ENCODE assay signal across 8 cellular contexts in the genomic region with DNA sequence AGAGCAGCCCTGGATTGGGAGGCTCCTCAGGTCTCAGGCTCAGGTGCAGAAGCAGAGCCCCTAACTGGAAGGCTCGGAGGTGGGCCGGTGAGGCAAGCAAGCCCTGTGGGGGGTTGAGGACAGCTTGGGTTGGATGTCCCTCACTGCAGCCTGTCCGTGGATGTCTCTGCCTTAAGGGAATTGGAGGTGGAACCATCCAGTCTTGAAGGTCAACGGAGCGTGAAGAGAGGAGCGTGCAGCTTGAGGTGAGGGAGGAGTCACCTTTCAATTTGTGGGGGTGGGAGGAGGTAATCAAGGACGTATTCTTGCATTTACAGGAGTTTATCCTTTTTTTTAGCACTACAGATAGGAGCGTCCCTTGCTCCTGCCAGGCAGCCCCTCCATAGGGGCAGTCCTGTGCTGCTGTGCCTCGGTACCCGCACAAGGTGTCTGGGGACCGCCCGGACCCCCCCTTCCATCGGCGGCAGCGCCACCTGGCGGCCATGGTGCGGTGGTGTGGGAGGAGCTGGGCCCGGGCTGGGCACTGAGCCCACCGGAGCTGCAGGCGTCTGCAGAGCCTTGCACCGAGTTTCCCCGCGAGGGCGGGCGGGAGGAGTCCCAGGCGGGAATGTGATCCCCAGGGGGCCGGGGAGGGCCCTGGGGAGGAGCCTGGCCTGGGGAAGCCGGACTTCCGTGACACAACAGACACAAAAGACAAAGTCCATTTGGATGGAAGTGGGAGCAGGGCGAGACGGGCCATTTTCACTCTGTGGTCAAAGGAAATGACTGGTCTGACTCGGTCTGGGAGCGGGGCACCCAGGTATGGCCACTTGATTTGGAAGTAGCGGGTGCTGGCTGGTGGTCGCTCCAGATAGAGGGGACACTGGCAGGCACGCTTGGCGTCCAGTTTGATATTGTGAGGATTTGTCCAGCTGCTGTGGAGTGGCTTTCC. TPM values are rescaled to one million over a fixed set of nuclear protein-coding genes. Genes with fewer than 3 reads are reported as not detected.
DNase-seq lines count a peak whose midpoint lies in the region; ATAC-seq and TF ChIP-seq lines count a peak whose summit lies in the region.

No MANE protein-coding gene starts in this region.

- peak overlapping the region; percentile 73 for H3K27ac Mint-ChIP-seq in central memory CD8-positive, alpha-beta T cell (ENCODE audit: low read depth)

- H3K36me3 ChIP-seq in kidney epithelial cell (ENCODE audit: control insufficient read depth, insufficient read depth, low read length): no peaks in the 10 kb centered on the region

- H3K27me3 Mint-ChIP-seq in central memory CD8-positive, alpha-beta T cell: peaks cover 71% of the 10 kb centered on the region

- peak overlapping the region; percentile 83 for H3K4me3 Mint-ChIP-seq in central memory CD8-positive, alpha-beta T cell

- peaks cover 11% of the 10 kb centered on the region for H3K36me3 Mint-ChIP-seq in central memory CD8-positive, alpha-beta T cell (ENCODE audit: insufficient read depth)

- peaks cover 32% of the 10 kb centered on the region for H3K4me1 Mint-ChIP-seq in central memory CD8-positive, alpha-beta T cell

- no peaks in the 10 kb centered on the region for H3K9me3 Mint-ChIP-seq in central memory CD8-positive, alpha-beta T cell

- H3K4me3 ChIP-seq in kidney epithelial cell (ENCODE audit: low read depth, low read length): peak overlapping the region; percentile 4

- TF ChIP-seq CTCF in kidney epithelial cell (IDR thresholded peaks at IDR 0.05; ENCODE audit: insufficient read depth, low read length, poor library complexity, severe bottlenecking): peak; percentile 94

- DNase-seq in C1 segment of cervical spinal cord (lab: John Stamatoyannopoulos, UW): peak in 13 of 14 donors; percentile 49 to 93 (median 82)
- peak; percentile 54 to 71 for DNase-seq in NCI-H1930 (lab: John Stamatoyannopoulos, UW)
- peak; percentile 80 for DNase-seq in activated CD4-positive, CD25-positive, alpha-beta regulatory T cell treated with anti-CD3 and anti-CD28 coated beads, Interleukin-2, amount 50 U/mL, for 72 hours
- peak; percentile 69 to 80 for DNase-seq in central memory CD8-positive, alpha-beta T cell (ENCODE audit: low spot score in 2 of 2)
- DNase-seq in kidney epithelial cell (ENCODE audit: low read depth): no peak
- DNase-seq in stimulated activated CD4-positive, alpha-beta T cell treated with anti-CD3 and anti-CD28 coated beads, Interleukin-15, amount 100 ng/mL, for 24 hours: peak; percentile 81

- ATAC-seq in GM21515 (IDR thresholded peaks at IDR 0.05; ENCODE audit: unreplicated experiment) (peak; percentile 61), GM21786 (IDR thresholded peaks at IDR 0.05; ENCODE audit: unreplicated experiment) (no peak)
- ATAC-seq in central memory CD8-positive, alpha-beta T cell (replicated peaks; ENCODE audit: extremely low read depth, poor library complexity, severe bottlenecking): peak; percentile 83

- H3K27me3 ChIP-seq in kidney epithelial cell (ENCODE audit: control insufficient read depth, insufficient read depth, low read length): peaks cover 37% of the 10 kb centered on the region

RNA-seq across cellular contexts. Expression of a gene that starts 0.9 kb away (rescaled TPM):
- 1.2 and 1.6 TPM in 2 replicates for total RNA-seq in kidney epithelial cell

RNA-seq across cellular contexts. Expression of a gene that starts 10.6 kb away (rescaled TPM):
- total RNA-seq in kidney epithelial cell: not detected in 2 replicates

RNA-seq across cellular contexts. Expression of a gene that starts 19.7 kb away (rescaled TPM):
- 8.8 and 18.2 TPM in 2 replicates for total RNA-seq in kidney epithelial cell

RNA-seq across cellular contexts. Expression of a gene that starts 24.5 kb away (rescaled TPM):
- total RNA-seq in kidney epithelial cell: 4.8 and 10.3 TPM in 2 replicates

RNA-seq across cellular contexts. Expression of a gene that starts 52.6 kb away (rescaled TPM):
- total RNA-seq in kidney epithelial cell: 0.21 and 0.41 TPM in 2 replicates
